ENCODE assay signal across 17 cellular contexts in the genomic region with DNA sequence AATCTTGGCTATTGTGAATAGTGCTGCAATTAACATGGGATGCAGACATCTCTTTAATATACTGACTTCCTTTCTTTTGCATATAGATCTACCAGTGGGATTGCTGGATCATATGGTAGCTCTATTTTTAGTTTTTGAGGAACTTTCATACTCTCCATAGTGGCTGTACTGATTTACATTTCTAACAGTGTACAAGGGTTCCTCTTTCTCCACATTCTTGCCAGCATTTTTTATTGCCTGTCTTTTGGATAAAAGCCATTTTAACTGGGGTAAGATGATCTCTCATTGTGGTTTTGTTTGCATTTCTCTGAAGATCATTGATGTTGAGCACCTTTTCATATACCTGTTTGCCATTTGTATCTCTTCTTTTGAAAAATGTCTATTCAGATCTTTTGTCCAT.
"Had no signal": no experiment of that assay in that cellular context is flagged by ENCODE, and none has a peak within 500 bp of the region (broad histone marks: within the 10 kb centered on the region; RNA-seq: fewer than 3 reads in every experiment).

No MANE protein-coding gene starts in this region.

- H3K27ac Mint-ChIP-seq: activated CD8-positive, alpha-beta T cell treated with anti-CD3 and anti-CD28 coated beads for 36 hours; activated naive CD8-positive, alpha-beta T cell; naive B cell; stimulated activated naive CD8-positive, alpha-beta T cell treated with anti-CD3 and anti-CD28 coated beads, Interleukin-15, Interleukin-2, amounts not matched to agents 100 ng/mL and 50 ng/mL, for 24 hours; WTC11 had no signal

- H3K27me3 ChIP-seq: esophagus muscularis mucosa, pancreas, upper lobe of left lung had no signal

- H3K4me1 Mint-ChIP-seq: naive B cell had no signal

- H3K4me3 Mint-ChIP-seq: activated CD8-positive, alpha-beta T cell treated with anti-CD3 and anti-CD28 coated beads for 36 hours; activated naive CD8-positive, alpha-beta T cell; activated T-cell treated with anti-CD3 and anti-CD28 coated beads, Interleukin-2, amount 50 U/mL, for 4 hours; naive B cell; stimulated activated naive CD8-positive, alpha-beta T cell treated with anti-CD3 and anti-CD28 coated beads, Interleukin-15, Interleukin-2, amounts not matched to agents 100 ng/mL and 50 ng/mL, for 24 hours; WTC11 had no signal

- H3K9me3 ChIP-seq: esophagus muscularis mucosa, left ventricle myocardium inferior, pancreas, upper lobe of left lung had no signal

- H3K27ac ChIP-seq: esophagus muscularis mucosa, left ventricle myocardium inferior, pancreas, upper lobe of left lung had no signal

- H3K27me3 Mint-ChIP-seq: activated naive CD8-positive, alpha-beta T cell had no signal

- DNase-seq: activated CD4-positive, alpha-beta T cell treated with anti-CD3 and anti-CD28 coated beads for 48 hours; activated CD8-positive, alpha-beta T cell treated with anti-CD3 and anti-CD28 coated beads for 36 hours; activated gamma-delta T cell; activated T-cell treated with anti-CD3 and anti-CD28 coated beads, Interleukin-2, amount 50 U/mL, for 4 hours; amniotic stem cell; caudate nucleus; hypothalamus; kidney; left ventricle myocardium inferior; naive B cell; pancreas; upper lobe of left lung had no signal

- H3K9me3 Mint-ChIP-seq: activated CD8-positive, alpha-beta T cell treated with anti-CD3 and anti-CD28 coated beads for 36 hours; activated T-cell treated with anti-CD3 and anti-CD28 coated beads, Interleukin-2, amount 50 U/mL, for 4 hours; stimulated activated naive CD8-positive, alpha-beta T cell treated with anti-CD3 and anti-CD28 coated beads, Interleukin-15, Interleukin-2, amounts not matched to agents 100 ng/mL and 50 ng/mL, for 24 hours had no signal

- ATAC-seq: activated CD8-positive, alpha-beta T cell treated with anti-CD3 and anti-CD28 coated beads for 36 hours; activated T-cell treated with anti-CD3 and anti-CD28 coated beads, Interleukin-2, amount 50 U/mL, for 4 hours; sciatic nerve; WTC11 had no signal

- H3K36me3 ChIP-seq: esophagus muscularis mucosa, left ventricle myocardium inferior, pancreas, upper lobe of left lung had no signal

- H3K36me3 Mint-ChIP-seq: WTC11 had no signal

- H3K4me3 ChIP-seq: esophagus muscularis mucosa, left ventricle myocardium inferior, pancreas, upper lobe of left lung had no signal
